Comparison of ENCODE assay signal across 10 cellular contexts in the genomic region with DNA sequence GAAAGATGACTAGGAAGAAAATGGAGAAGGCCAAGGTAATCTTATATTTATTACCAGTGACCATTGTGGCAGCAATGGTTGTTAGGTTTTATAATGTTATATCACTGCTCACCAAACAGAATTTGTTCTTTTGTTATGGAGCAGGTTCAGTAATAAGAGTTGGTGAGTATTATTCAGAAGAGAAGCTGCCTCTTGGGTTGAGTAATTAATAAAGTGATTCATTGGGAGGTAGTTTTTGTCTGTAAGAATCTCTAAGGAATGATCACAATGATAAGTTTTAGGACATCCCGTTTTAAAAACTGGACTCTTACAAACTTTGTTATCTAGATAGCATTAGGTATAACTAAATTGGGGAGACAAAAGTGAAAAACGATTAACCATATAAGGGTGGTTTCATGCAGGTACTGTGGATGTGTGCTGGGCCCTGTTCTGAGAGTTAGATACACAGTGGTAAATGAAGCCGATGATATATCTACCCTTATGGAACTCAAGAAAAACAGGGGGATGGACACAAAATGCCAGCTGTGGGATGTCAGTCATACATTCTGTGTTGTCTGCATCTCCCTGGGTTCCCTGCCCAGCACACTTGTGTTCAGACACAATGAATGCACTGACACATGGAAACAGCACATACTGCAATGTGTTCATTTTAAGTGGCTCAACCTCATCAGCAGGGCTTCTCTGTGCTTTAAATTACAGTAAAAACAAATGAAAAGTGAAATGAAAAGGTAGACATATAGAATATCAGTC. TPM values are rescaled to one million over a fixed set of nuclear protein-coding genes. Genes with fewer than 3 reads are reported as not detected.
DNase-seq lines count a peak whose midpoint lies in the region; ATAC-seq, FAIRE-seq and TF ChIP-seq lines count a peak whose summit lies in the region.
"Had no signal": no experiment of that assay in that cellular context is flagged by ENCODE, and none has a peak within 500 bp of the region (broad histone marks: within the 10 kb centered on the region; RNA-seq: fewer than 3 reads in every experiment).

No MANE protein-coding gene starts in this region.

- H2BK120ac ChIP-seq in H9 (ENCODE audit: low read depth, low read length, poor library complexity, severe bottlenecking): no peak overlapping the region

- H4K20me1 ChIP-seq in H9 (ENCODE audit: control insufficient read depth, insufficient read depth, insufficient read length) (no peaks in the 10 kb centered on the region), GM12878 (ENCODE audit: control insufficient read depth, insufficient read depth) (no peaks in the 10 kb centered on the region)

- TF ChIP-seq RAD21 in GM12878 (IDR thresholded peaks at IDR 0.05; ENCODE audit: insufficient read depth, low read depth, low read length): no peak

- RAD21 ChIA-PET in GM12878 (lab: Charles Lee; ENCODE audit: unreplicated experiment): interaction anchor here (1.0 to 2.1 kb wide), 3 partner anchors 12 to 82 kb away, joined by 4 read pairs; no protein-coding TSS in a partner anchor

- H3K27me3 ChIP-seq in H9 (ENCODE audit: insufficient read depth, low read length): no peaks in the 10 kb centered on the region
- H3K27me3 ChIP-seq in GM12878 (replicated peaks in 1 of 2; ENCODE audit: control insufficient read depth in 2 of 2, insufficient read depth in 2 of 2, low read length in 1 of 2): no peaks in the 10 kb centered on the region; a peak in 1 of 4 replicates
- H3K27me3 ChIP-seq in tibial nerve: no peaks in the 10 kb centered on the region

- no peaks in the 10 kb centered on the region for H3K9me3 ChIP-seq in H9 (ENCODE audit: control insufficient read depth, low read depth, low read length)
- H3K9me3 ChIP-seq in GM12878 (replicated peaks; ENCODE audit: control insufficient read depth, insufficient read depth, low read length): no peaks in the 10 kb centered on the region; the same call in 2 of the 3 replicates
- no peaks in the 10 kb centered on the region for H3K9me3 ChIP-seq in tibial nerve
- H3K9me3 ChIP-seq: thoracic aorta had no signal

- H3K36me3 Mint-ChIP-seq in H9 (ENCODE audit: insufficient read depth in 1 of 3, low read depth in 3 of 3): peaks cover 19 to 37% (median 31%) of the 10 kb centered on the region in 3 experiments
- peaks cover 13 to 21% of the 10 kb centered on the region in 2 donors for H3K36me3 Mint-ChIP-seq in naive B cell

- H4K91ac ChIP-seq in H9 (ENCODE audit: insufficient read length, low read depth, low read length): no peak overlapping the region

- H2BK20ac ChIP-seq in H9 (ENCODE audit: low read depth, low read length, poor library complexity, severe bottlenecking): no peak overlapping the region

- no peak overlapping the region for H4K5ac ChIP-seq in H9 (ENCODE audit: insufficient read length, low read depth, low read length)

- H3K23me2 ChIP-seq in H9 (ENCODE audit: insufficient read length, low read depth, low read length, poor library complexity, severe bottlenecking): no peaks in the 10 kb centered on the region

- H2BK15ac ChIP-seq in H9 (ENCODE audit: low read depth, low read length): no peak overlapping the region

- TF ChIP-seq EP300 in GM12878 (IDR thresholded peaks at IDR 0.05; ENCODE audit: borderline replicate concordance in 1 of 2, control insufficient read depth in 1 of 2, low read depth in 2 of 2, low read length in 2 of 2) (no peak), tibial nerve (IDR thresholded peaks at IDR 0.05) (no peak)

- no peak overlapping the region for H3K14ac ChIP-seq in H9 (ENCODE audit: insufficient read depth, low read length)

- H3K18ac ChIP-seq in H9 (ENCODE audit: insufficient read length, low read depth, low read length): no peak overlapping the region

- H3K9ac ChIP-seq in H9 (ENCODE audit: extremely low read depth, insufficient read length, low read length) (no peak overlapping the region), GM12878 (ENCODE audit: control insufficient read depth, insufficient read depth, low read length) (no peak overlapping the region)

- peaks cover 5% of the 10 kb centered on the region for H3K79me1 ChIP-seq in H9 (ENCODE audit: insufficient read depth, low read depth, low read length, poor library complexity, severe bottlenecking)

- no peak overlapping the region for H2BK12ac ChIP-seq in H9 (ENCODE audit: insufficient read length, low read depth, low read length)

- no peak overlapping the region for H2AK5ac ChIP-seq in H9 (ENCODE audit: insufficient read length, low read length)

- no peak overlapping the region for H4K8ac ChIP-seq in H9 (replicated peaks; ENCODE audit: insufficient read length, low read depth, low read length)

- WGBS in H9 (ENCODE audit: extremely low coverage, insufficient read length, low lambda C conversion rate): no CpG with 5 or more reads among the region's 3 CpGs
- WGBS in GM12878 (ENCODE audit: insufficient coverage, insufficient replicate concordance, low lambda C conversion rate, missing lambda C conversion rate): 73% methylated on average over 3 of the region's 3 CpGs
- WGBS in tibial nerve, 2 donors: 51 to 65% methylated on average over 3 of the region's 3 CpGs

- H3K4me3 ChIP-seq in GM12878: no peak overlapping the region
- no peak overlapping the region for H3K4me3 ChIP-seq in tibial nerve
- H3K4me3 ChIP-seq: thoracic aorta had no signal

- H3K4me3 Mint-ChIP-seq in H9: no peak overlapping the region
- peak overlapping the region in 7 of 8 donors; percentile 70 to 89 (median 83) for H3K4me3 Mint-ChIP-seq in naive B cell

- CTCF ChIA-PET in GM12878 (lab: Yijun Ruan, JAX): interaction anchor here (1.1 kb wide), 1 partner anchor 14 kb away, joined by 3 read pairs; no protein-coding TSS in a partner anchor

- H3K36me3 ChIP-seq in GM12878 (ENCODE audit: control insufficient read depth in 2 of 2, insufficient read depth in 2 of 2, low read length in 1 of 2): no peaks in the 10 kb centered on the region
- H3K36me3 ChIP-seq in tibial nerve: no peaks in the 10 kb centered on the region
- H3K36me3 ChIP-seq: thoracic aorta had no signal

- no peak overlapping the region for H3T11ph ChIP-seq in H9 (ENCODE audit: low read length)

- H3K27me3 Mint-ChIP-seq in H9 (ENCODE audit: low read depth) (no peaks in the 10 kb centered on the region), naive B cell (no peaks in the 10 kb centered on the region)

- H3K27ac Mint-ChIP-seq in H9 (peak overlapping the region in 2 of 3 experiments; percentile 76 to 82; a peak in 3 of 7 replicates), naive B cell (peak overlapping the region; percentile 72 to 100 (median 91))

- H3K4me1 Mint-ChIP-seq in H9 (peaks cover 41 to 47% of the 10 kb centered on the region in 2 experiments), naive B cell (peaks cover 0 to 75% (median 64%) of the 10 kb centered on the region in 3 donors)

- ATAC-seq in GM12878 (peak; percentile 13; the same call in 2 of the 3 replicates), naive B cell (ENCODE audit: low read depth in 2 of 2) (no peak), esophagus mucosa (no peak), HG03095 (IDR thresholded peaks at IDR 0.05; ENCODE audit: unreplicated experiment) (no peak)

- no peak overlapping the region for H3K56ac ChIP-seq in H9 (ENCODE audit: insufficient read length, low read depth, low read length)

- H3K79me2 ChIP-seq in H9 (ENCODE audit: insufficient read depth, low read length) (peaks cover 46% of the 10 kb centered on the region; the same call in 1 of the 2 replicates), GM12878 (ENCODE audit: control insufficient read depth, insufficient read depth, low read length) (no peaks in the 10 kb centered on the region)

- H3K4me1 ChIP-seq in H9 (ENCODE audit: insufficient read depth, low read length): peaks cover 8% of the 10 kb centered on the region; the same call in 1 of the 2 replicates
- H3K4me1 ChIP-seq in GM12878 (ENCODE audit: control insufficient read depth, insufficient read depth, low read length): peaks cover 15% of the 10 kb centered on the region
- H3K4me1 ChIP-seq in tibial nerve: peaks cover 0 to 83% (median 43%) of the 10 kb centered on the region in 4 donors

- POLR2A ChIA-PET in GM12878 (lab: Charles Lee): interaction anchor here (1.3 kb wide), 1 partner anchor 17 kb away, joined by 5 read pairs; no protein-coding TSS in a partner anchor

- FAIRE-seq in GM12878 (lab: Jason Lieb, UNC): no peak

- in situ Hi-C loops in GM12878 (cut with MboI): no loop called here

- SMC1A ChIA-PET in GM12878 (lab: Charles Lee; ENCODE audit: uncharacterized antibody, unreplicated experiment): interaction anchor here (1.1 to 3.7 kb wide), 8 partner anchors 13 to 124 kb away, joined by 3 to 21 read pairs (median 5); no protein-coding TSS in a partner anchor

- no peak overlapping the region for H3K27ac ChIP-seq in H9 (ENCODE audit: insufficient read length, low read depth, low read length)
- H3K27ac ChIP-seq in GM12878 (ENCODE audit: control insufficient read depth, insufficient read depth): no peak overlapping the region
- peak overlapping the region in 2 of 4 donors; percentile 45 to 75 for H3K27ac ChIP-seq in tibial nerve
- H3K27ac ChIP-seq: thoracic aorta had no signal

- intact Hi-C loops in GM12878 (cut with micrococcal nuclease; ENCODE audit: unreplicated experiment): loop anchor here (5.0 kb wide), 2 partner anchors 47 to 127 kb away; no protein-coding TSS in a partner anchor

- BruUV-seq in GM12878 (replicated peaks; lab: Mats Ljungman, UMichigan): no TSS peak

- H2BK5ac ChIP-seq in H9 (ENCODE audit: insufficient read length, low read length): no peak overlapping the region

- H3K4me2 ChIP-seq in H9 (ENCODE audit: insufficient read depth, insufficient read length, low read length) (no peak overlapping the region), GM12878 (ENCODE audit: control insufficient read depth, insufficient read depth) (no peak overlapping the region; the same call in 1 of the 2 replicates)

- no peak overlapping the region for H3K23ac ChIP-seq in H9 (ENCODE audit: insufficient read length, low read depth, low read length)

- TF ChIP-seq CTCF in H9 (conservative IDR thresholded peaks at IDR 0.05) (no peak), GM12878 (IDR thresholded peaks at IDR 0.05 in 2 of 3, conservative IDR thresholded peaks at IDR 0.05 in 1 of 3; ENCODE audit: control insufficient read depth in 2 of 3, extremely low read depth in 1 of 3, insufficient read depth in 1 of 3, low read depth in 3 of 3, low read length in 3 of 3) (no peak), tibial nerve (IDR thresholded peaks at IDR 0.05) (no peak)

- H2AFZ ChIP-seq in H9 (ENCODE audit: low read length) (no peak overlapping the region), GM12878 (ENCODE audit: control insufficient read depth, low read depth, low read length) (no peak overlapping the region)

- no peak overlapping the region for H3K4ac ChIP-seq in H9 (ENCODE audit: low read depth, low read length)

- DNase-seq in AG08395 (ENCODE audit: low spot score) (peak; percentile 15), H9 (no peak), GM12878 (ENCODE audit: low read depth, low spot score) (no peak), naive B cell (no peak), nucleus accumbens (lab: John Stamatoyannopoulos, UW) (no peak), tibial nerve (ENCODE audit: low spot score in 2 of 2) (no peak)
- DNase-seq: NCI-H82 had no signal

- H3K9me3 Mint-ChIP-seq in H9: 0 out of 5 replicates have a peak, but pooled peaks cover 0 to 4% of the 10 kb centered on the region in 2 experiments
- peaks cover 0 to 6% (median 0%) of the 10 kb centered on the region in 7 donors for H3K9me3 Mint-ChIP-seq in naive B cell

- no peak for TF ChIP-seq POLR2A in GM12878 (IDR thresholded peaks at IDR 0.05; ENCODE audit: low read depth, low read length)
- no peak for TF ChIP-seq POLR2A in tibial nerve (IDR thresholded peaks at IDR 0.05)

RNA-seq across cellular contexts. Expression of a gene that starts 7.5 kb away (rescaled TPM):
- total RNA-seq in H9 (2021): 125 and 132 TPM in 2 replicates
- total RNA-seq in GM12878 (2013; cell fraction: nucleolus; rRNA removed): 37.7 and 39.0 TPM in 2 replicates
- total RNA-seq in GM12878 (2014; rRNA removed): 9.0 and 9.2 TPM in 2 replicates
- total RNA-seq in GM12878 (2014; rRNA removed; fragmentation: Illumina TruSeq; extraction: Trizol): 10.4 and 12.1 TPM in 2 replicates
- 17.2 and 19.8 TPM in 2 replicates for total RNA-seq in GM12878 (2021)
- 1.1 TPM for polyA plus RNA-seq in GM12878 (2011; ENCODE audit: low read depth)
- polyA plus RNA-seq in GM12878 (2011; rRNA removed): 45.7 and 50.4 TPM in 2 replicates
- polyA plus RNA-seq in GM12878 (2011; cell fraction: cytosol; rRNA removed): 38.5 and 40.0 TPM in 2 replicates
- polyA plus RNA-seq in GM12878 (2011; cell fraction: nucleus; rRNA removed): 113 and 120 TPM in 2 replicates
- 1.4 and 1.6 TPM in 2 replicates for polyA plus RNA-seq in GM12878 (2012)
- polyA plus RNA-seq in GM12878 (2014; fragmentation: Illumina TruSeq; extraction: Trizol): 17.9 and 18.9 TPM in 2 replicates
- polyA plus RNA-seq in GM12878 (2014; fragmentation: Nextera tagmentation; extraction: Ambion mirVana): 1 to 10 TPM; 1.9 to 2.5 TPM
- polyA plus RNA-seq in GM12878 (2014; rRNA removed): 12.4 and 13.1 TPM in 2 replicates
- polyA plus RNA-seq in GM12878 (2016; fragmentation: Nextera tagmentation; extraction: Ambion mirVana): 1 to 10 TPM; 2.6 to 2.9 TPM
- 94.8 and 109 TPM in 2 replicates for polyA minus RNA-seq in GM12878 (2011; rRNA and poly(A)+ RNA removed)
- polyA minus RNA-seq in GM12878 (2011; cell fraction: cytosol; rRNA and poly(A)+ RNA removed): 26.1 and 26.6 TPM in 2 replicates
- polyA minus RNA-seq in GM12878 (2011; cell fraction: nucleus; rRNA and poly(A)+ RNA removed): 133 and 207 TPM in 2 replicates
- 10 to 100 TPM; 11.8 to 36.0 (median 20.3) TPM for polyA plus RNA-seq in naive B cell (ENCODE audit: low read depth in 6 of 6)
- total RNA-seq in esophagus mucosa: 62.9 TPM
- total RNA-seq in tibial nerve: 10 to 100 TPM; 78.0 to 85.7 (median 84.4) TPM

Comparison
In these comparisons a context has a peak if more than half of its experiments do, and no peak if none do; other contexts are left out.
1. H3K4me3 Mint-ChIP-seq: peak in naive B cell (7 of 8); none in H9 (0 of 2).